8 cellular contexts compared by ENCODE assay signal in genomic region chr3:125915792-125916375, GRCh38. TPM values are rescaled to one million over a fixed set of nuclear protein-coding genes. Genes with fewer than 3 reads are reported as not detected.
A peak's percentile ranks its signal among the peaks of the same experiment; 100 is the strongest.
DNase-seq lines count a peak whose midpoint lies in the region; ATAC-seq and TF ChIP-seq lines count a peak whose summit lies in the region.
"Not testable (repeated sequence)": the region's sequence is repeated elsewhere in the genome, so short reads cannot be mapped to it uniquely, and the experiment has no call there.

No MANE protein-coding gene starts in this region.

- not testable (repeated sequence) for H3K36me3 ChIP-seq in spleen

- H3K9me3 ChIP-seq in spleen = not testable (repeated sequence)

- peaks cover 0 to 22% (median 12%) of the 10 kb centered on the region in 6 donors for H3K4me1 ChIP-seq in spleen

- peak overlapping the region; percentile 45 to 95 (median 70) for H3K4me3 ChIP-seq in spleen

- not testable (repeated sequence) for TF ChIP-seq CTCF in spleen (IDR thresholded peaks at IDR 0.05 in 8 of 11, conservative IDR thresholded peaks at IDR 0.05 in 3 of 11)

- H3K27ac ChIP-seq in spleen = peak overlapping the region; percentile 72 to 92 (median 88)

- ATAC-seq in GM19023 (IDR thresholded peaks at IDR 0.05; ENCODE audit: unreplicated experiment) = peak; percentile 87
- peak; percentile 80 for ATAC-seq in HG03280 (IDR thresholded peaks at IDR 0.05; ENCODE audit: unreplicated experiment)

- DNase-seq in AG08395 (ENCODE audit: low spot score) (peak; percentile 89), NCI-H345 (lab: John Stamatoyannopoulos, UW) (peak; percentile 96), inferior parietal cortex (ENCODE audit: extremely low spot score) (peak; percentile 93), spleen (peak; percentile 100)
- peak; percentile 97 to 99 (median 98) for DNase-seq in activated CD4-positive, CD25-positive, alpha-beta regulatory T cell (lab: John Stamatoyannopoulos, UW)
- DNase-seq in central memory CD4-positive, alpha-beta T cell = peak; percentile 99

- TF ChIP-seq POLR2A in spleen (IDR thresholded peaks at IDR 0.05) = not testable (repeated sequence)

- H3K27me3 ChIP-seq in spleen (replicated peaks in 1 of 7) = not testable (repeated sequence)

- 0 to 2% (median 1%) methylated on average over 35 to 40 of the region's 40 CpGs for WGBS in spleen, 5 donors

- intact Hi-C loops in spleen (cut with DNase I; ENCODE audit: low total_unique reads) = not testable (repeated sequence)

RNA-seq across cellular contexts. Expression of gene ROPN1B, which starts 53.1 kb away (rescaled TPM):
- total RNA-seq in spleen = not detected
- not detected for polyA plus RNA-seq in spleen

Comparison
In these comparisons a context has a peak if more than half of its experiments do, and no peak if none do; other contexts are left out.
1. Peak in every context shown above with its lines: DNase-seq, ATAC-seq, H3K4me3 ChIP-seq and H3K27ac ChIP-seq.